In genomic region chr6:132763269-132763668, GRCh38 we compare ENCODE assay signal across 8 cellular contexts. TPM values are rescaled to one million over a fixed set of nuclear protein-coding genes. Genes with fewer than 3 reads are reported as not detected.
A peak's percentile ranks its signal among the peaks of the same experiment; 100 is the strongest.
DNase-seq lines count a peak whose midpoint lies in the region; ATAC-seq and TF ChIP-seq lines count a peak whose summit lies in the region.

No MANE protein-coding gene starts in this region.

- H3K56ac ChIP-seq in IMR-90 (ENCODE audit: extremely low read depth, insufficient read depth, low read length), result no peak overlapping the region

- no peak for TF ChIP-seq CTCF in DND-41 (IDR thresholded peaks at IDR 0.05; ENCODE audit: borderline replicate concordance, extremely low read depth, low read length, poor library complexity, severe bottlenecking)
- no peak for TF ChIP-seq CTCF in IMR-90 (conservative IDR thresholded peaks at IDR 0.05; ENCODE audit: low read depth, low read length)
- TF ChIP-seq CTCF in psoas muscle (IDR thresholded peaks at IDR 0.05), result no peak

- H3K9me1 ChIP-seq in IMR-90 (ENCODE audit: insufficient read depth, low read length), result no peaks in the 10 kb centered on the region

- 0 out of 2 replicates have a peak, but pooled peaks cover 7% of the 10 kb centered on the region for H3K4me1 ChIP-seq in DND-41 (ENCODE audit: insufficient read depth, low read length)
- H3K4me1 ChIP-seq in IMR-90 (ENCODE audit: control insufficient read depth, insufficient read depth, low read length), result peaks cover 2% of the 10 kb centered on the region; the same call in 1 of the 2 replicates
- peaks cover 38% of the 10 kb centered on the region for H3K4me1 ChIP-seq in mononuclear cell (ENCODE audit: insufficient read depth, low read length)
- H3K4me1 ChIP-seq in psoas muscle, result no peaks in the 10 kb centered on the region

- no peak overlapping the region for H2AK5ac ChIP-seq in IMR-90 (ENCODE audit: low read depth, low read length)

- CTCF ChIA-PET in IMR-90 (lab: Yijun Ruan, JAX), result interaction anchor here (0.8 to 2.4 kb wide), 2 partner anchors 18 to 483 kb away, joined by 3 to 8 read pairs; no protein-coding TSS in a partner anchor

- TF ChIP-seq RAD21 in IMR-90 (IDR thresholded peaks at IDR 0.05; ENCODE audit: low read length), result no peak

- no TSS peak for BruUV-seq in IMR-90 (replicated peaks; lab: Mats Ljungman, UMichigan)

- dilution Hi-C loops in IMR-90 (cut with HindIII; ENCODE audit: low sequenced_read_pairs, unreplicated experiment), result no loop called here

- 0 out of 2 replicates have a peak overlapping the region, but pooled peaks have one; percentile 16 for H4K5ac ChIP-seq in IMR-90 (ENCODE audit: low read depth, low read length)

- H3K4ac ChIP-seq in IMR-90 (ENCODE audit: low read depth, low read length), result no peak overlapping the region

- TF ChIP-seq POLR2A in IMR-90 (IDR thresholded peaks at IDR 0.05; ENCODE audit: low read depth, low read length), result no peak

- H2BK5ac ChIP-seq in IMR-90 (ENCODE audit: low read depth, low read length, poor library complexity, severe bottlenecking), result no peak overlapping the region

- ATAC-seq in DND-41 (ENCODE audit: insufficient read depth, low read depth), result peak; percentile 99
- ATAC-seq in GM21515 (IDR thresholded peaks at IDR 0.05; ENCODE audit: unreplicated experiment), result peak; percentile 93
- no peak for ATAC-seq in IMR-90 (ENCODE audit: low read depth)
- no peak for ATAC-seq in psoas muscle

- peak; percentile 57 for DNase-seq in DND-41
- DNase-seq in IMR-90, result no peak
- DNase-seq in activated CD8-positive, alpha-beta memory T cell treated with anti-CD3 and anti-CD28 coated beads for 24 hours, result peak; percentile 68
- DNase-seq in SHP77 treated with DMSO at 0.1 percent for 48 hours (lab: John Stamatoyannopoulos, UW), result no peak
- no peak for DNase-seq in psoas muscle
- DNase-seq in middle frontal gyrus (ENCODE audit: extremely low spot score, low spot score), result no peak

- peak overlapping the region; percentile 16; the same call in 1 of the 2 replicates for H3K18ac ChIP-seq in IMR-90 (ENCODE audit: low read depth, low read length)

- H3K4me2 ChIP-seq in DND-41 (ENCODE audit: insufficient read depth, low read length) (peak overlapping the region; percentile 29; the same call in 1 of the 2 replicates), IMR-90 (ENCODE audit: low read depth, low read length) (no peak overlapping the region)

- intact Hi-C loops in IMR-90 (cut with micrococcal nuclease) (no loop called here), psoas muscle (cut with DNase I) (loop anchor here in 1 of 2 donors (10.0 kb wide), 1 partner anchor 88 kb away; no protein-coding TSS in a partner anchor)

- no peak overlapping the region for H2AK9ac ChIP-seq in IMR-90 (replicated peaks; ENCODE audit: low read depth, low read length, poor library complexity)

- H3K9ac ChIP-seq in DND-41 (ENCODE audit: low read depth, low read length), result no peak overlapping the region
- no peak overlapping the region for H3K9ac ChIP-seq in IMR-90 (ENCODE audit: low read depth, low read length)

- H2BK120ac ChIP-seq in IMR-90 (ENCODE audit: low read depth, low read length), result no peak overlapping the region

- H3K9me3 ChIP-seq in DND-41 (ENCODE audit: insufficient read depth, low read length, severe bottlenecking), result no peaks in the 10 kb centered on the region
- no peaks in the 10 kb centered on the region for H3K9me3 ChIP-seq in IMR-90 (ENCODE audit: control insufficient read depth, insufficient read depth, low read length)
- H3K9me3 ChIP-seq in mononuclear cell (ENCODE audit: low read depth, low read length), result no peaks in the 10 kb centered on the region
- H3K9me3 ChIP-seq in psoas muscle, result no peaks in the 10 kb centered on the region

- H2AFZ ChIP-seq in DND-41 (ENCODE audit: low read depth, low read length), result peak overlapping the region; percentile 47
- H2AFZ ChIP-seq in IMR-90 (replicated peaks; ENCODE audit: low read length, poor library complexity), result peak overlapping the region; percentile 44

- in situ Hi-C loops in IMR-90 (cut with MboI; ENCODE audit: low sequenced_read_pairs), result loop anchor here (25.0 kb wide), 1 partner anchor 101 kb away; the partner anchor contains the start of gene TAAR1

- WGBS in IMR-90 (ENCODE audit: extremely low coverage in 2 of 2, insufficient read length in 1 of 2), 2 experiments, result no CpG with 5 or more reads among the region's 2 CpGs
- 47 to 74% (median 72%) methylated on average over 2 of the region's 2 CpGs for WGBS in psoas muscle, 3 donors

- H3K36me3 ChIP-seq in DND-41 (ENCODE audit: insufficient read depth, low read length) (no peaks in the 10 kb centered on the region), IMR-90 (ENCODE audit: control insufficient read depth, insufficient read depth, low read length) (no peaks in the 10 kb centered on the region), psoas muscle (ENCODE audit: insufficient read depth in 1 of 2, low read depth in 1 of 2) (no peaks in the 10 kb centered on the region)

- H4K20me1 ChIP-seq in DND-41 (ENCODE audit: insufficient read depth, low read length) (no peaks in the 10 kb centered on the region), IMR-90 (ENCODE audit: insufficient read depth, low read length) (no peaks in the 10 kb centered on the region)

- H2BK20ac ChIP-seq in IMR-90 (ENCODE audit: low read depth, low read length), result no peak overlapping the region

- H3K4me3 ChIP-seq in DND-41 (ENCODE audit: low read depth in 1 of 2, low read length in 2 of 2), result no peak overlapping the region
- no peak overlapping the region for H3K4me3 ChIP-seq in IMR-90 (ENCODE audit: insufficient read depth, low read depth, low read length)
- H3K4me3 ChIP-seq in mononuclear cell (ENCODE audit: low read length), result peak overlapping the region; percentile 30
- H3K4me3 ChIP-seq in psoas muscle, result no peak overlapping the region

- H3K27me3 ChIP-seq in DND-41 (ENCODE audit: insufficient read depth, low read length, poor library complexity) (no peaks in the 10 kb centered on the region), IMR-90 (ENCODE audit: control insufficient read depth, insufficient read depth, low read length) (no peaks in the 10 kb centered on the region), mononuclear cell (ENCODE audit: insufficient read depth, low read length) (no peaks in the 10 kb centered on the region), psoas muscle (ENCODE audit: insufficient read depth in 3 of 3, low read length in 2 of 3) (no peaks in the 10 kb centered on the region)

- peak overlapping the region in 1 of 2 experiments; percentile 35; a peak in 1 of 4 replicates for H4K8ac ChIP-seq in IMR-90 (ENCODE audit: low read depth in 2 of 2, low read length in 2 of 2)

- POLR2A ChIA-PET in IMR-90 (lab: Charles Lee; ENCODE audit: unreplicated experiment), result interaction anchor here (1.5 kb wide), 1 partner anchor 93 kb away, joined by 8 read pairs; no protein-coding TSS in a partner anchor

- H3K79me1 ChIP-seq in IMR-90 (ENCODE audit: low read depth in 1 of 2, low read length in 2 of 2), result no peaks in the 10 kb centered on the region

- H2BK15ac ChIP-seq in IMR-90 (ENCODE audit: low read depth, low read length), result no peak overlapping the region

- H3K14ac ChIP-seq in IMR-90 (replicated peaks; ENCODE audit: low read depth, low read length), result no peak overlapping the region

- no peak overlapping the region for H3K23ac ChIP-seq in IMR-90 (ENCODE audit: low read depth, low read length)

- H4K91ac ChIP-seq in IMR-90 (ENCODE audit: insufficient read depth, low read depth, low read length), result no peak overlapping the region

- H3K79me2 ChIP-seq in DND-41 (ENCODE audit: insufficient read depth, low read length), result no peaks in the 10 kb centered on the region

- no peak overlapping the region for H3K27ac ChIP-seq in DND-41 (ENCODE audit: low read length)
- no peak overlapping the region for H3K27ac ChIP-seq in IMR-90 (ENCODE audit: insufficient read depth, low read length)
- no peak overlapping the region for H3K27ac ChIP-seq in psoas muscle

TF ChIP-seq in IMR-90, 13 proteins besides CTCF, POLR2A, EP300 and RAD21 (continues in another document):
- TF ChIP-seq SMC3 (IDR thresholded peaks at IDR 0.05; ENCODE audit: low read depth, low read length), result no peak
- no peak for TF ChIP-seq MXI1 (IDR thresholded peaks at IDR 0.05; ENCODE audit: borderline replicate concordance, low read depth, low read length)

RNA-seq across cellular contexts. Expression of gene VNN2, which starts 5.6 kb away (rescaled TPM):
- not detected in 2 replicates for total RNA-seq in IMR-90 (2012; rRNA removed)
- not detected in 2 replicates for polyA plus RNA-seq in IMR-90 (2012; rRNA removed)
- polyA plus RNA-seq in IMR-90 (2012; cell fraction: cytosol; rRNA removed), result not detected in 2 replicates
- polyA plus RNA-seq in IMR-90 (2012; cell fraction: nucleus; rRNA removed; ENCODE audit: low replicate concordance), result not detected in 2 replicates
- 103 TPM for total RNA-seq in mononuclear cell
- total RNA-seq in psoas muscle, result 1 to 10 TPM in 2 of 4 donors, under 1 TPM in 2; 0.88 to 1.8 (median 1.0) TPM
- polyA plus RNA-seq in psoas muscle, result under 1 TPM in 2 of 3 donors, not detected in 1; 0.22 to 0.38 TPM

RNA-seq across cellular contexts. Expression of gene SLC18B1, which starts 35.2 kb away (rescaled TPM):
- total RNA-seq in IMR-90 (2012; rRNA removed) (2.5 and 6.4 TPM in 2 replicates), mononuclear cell (10.3 TPM), psoas muscle (1 to 10 TPM in 2 of 4 donors, under 1 TPM in 2; 0.69 to 2.2 (median 1.3) TPM)
- polyA plus RNA-seq in IMR-90 (2012; rRNA removed) (1.7 and 2.4 TPM in 2 replicates), psoas muscle (1 to 10 TPM; 1.1 to 2.0 (median 1.3) TPM)
- polyA plus RNA-seq in IMR-90 (2012; cell fraction: cytosol; rRNA removed), result 0.41 and 0.60 TPM in 2 replicates
- 0.36 and 3.9 TPM in 2 replicates for polyA plus RNA-seq in IMR-90 (2012; cell fraction: nucleus; rRNA removed; ENCODE audit: low replicate concordance)

RNA-seq across cellular contexts. Expression of gene VNN1, which starts 49.4 kb away (rescaled TPM):
- not detected in 2 replicates for total RNA-seq in IMR-90 (2012; rRNA removed)
- 0.04 and 0.07 TPM in 2 replicates for polyA plus RNA-seq in IMR-90 (2012; rRNA removed)
- not detected in 2 replicates for polyA plus RNA-seq in IMR-90 (2012; cell fraction: cytosol; rRNA removed)
- polyA plus RNA-seq in IMR-90 (2012; cell fraction: nucleus; rRNA removed; ENCODE audit: low replicate concordance), result 0.22 TPM in 1 of 2 replicates, not detected in the other
- 2.7 TPM for total RNA-seq in mononuclear cell
- under 1 TPM; 0.25 to 0.62 (median 0.40) TPM for total RNA-seq in psoas muscle
- polyA plus RNA-seq in psoas muscle, result under 1 TPM; 0.06 to 0.32 (median 0.18) TPM

RNA-seq across cellular contexts. Expression of gene RPS12, which starts 51.1 kb away (rescaled TPM):
- total RNA-seq in IMR-90 (2012; rRNA removed) (1,529 and 2,604 TPM in 2 replicates), mononuclear cell (2,154 TPM), psoas muscle (100 to 1,000 TPM; 426 to 649 (median 594) TPM)
- polyA plus RNA-seq in IMR-90 (2012; rRNA removed) (3,906 and 3,925 TPM in 2 replicates), psoas muscle (1,000 to 10,000 TPM; 1,487 to 2,233 (median 1,787) TPM)
- 4,661 and 5,209 TPM in 2 replicates for polyA plus RNA-seq in IMR-90 (2012; cell fraction: cytosol; rRNA removed)
- 958 and 2,207 TPM in 2 replicates for polyA plus RNA-seq in IMR-90 (2012; cell fraction: nucleus; rRNA removed; ENCODE audit: low replicate concordance)

Comparison
In these comparisons a context has a peak if more than half of its experiments do, and no peak if none do; other contexts are left out.
1. ATAC-seq: peak in DND-41 (single experiment) and GM21515 (single experiment); none in IMR-90 (single experiment) and psoas muscle (0 of 4).
2. DNase-seq: peak in DND-41 (single experiment) and activated CD8-positive, alpha-beta memory T cell treated with anti-CD3 and anti-CD28 coated beads for 24 hours (single experiment); none in IMR-90 (single experiment), SHP77 treated with DMSO at 0.1 percent for 48 hours (single experiment), psoas muscle (0 of 2) and middle frontal gyrus (single experiment).
3. RNA of gene VNN2, which starts 5.6 kb away (total RNA-seq): 103 TPM in mononuclear cell (single experiment); 0.88 to 1.8 TPM in psoas muscle and not detected in IMR-90; every median in the first group is over 10 times any median in the second.